Comparison of ENCODE assay signal across 10 cellular contexts in genomic region chr2:33034784-33035183, GRCh38.
DNase-seq lines count a peak whose midpoint lies in the region; ATAC-seq and TF ChIP-seq lines count a peak whose summit lies in the region.
"Had no signal": no experiment of that assay in that cellular context is flagged by ENCODE, and none has a peak within 500 bp of the region (broad histone marks: within the 10 kb centered on the region; RNA-seq: fewer than 3 reads in every experiment).

No MANE protein-coding gene starts in this region.

- TF ChIP-seq CTCF in BE2C (IDR thresholded peaks at IDR 0.05; ENCODE audit: low read depth, low read length), result 0 out of 2 replicates have a peak, but pooled peaks have one; percentile 1
- peak; percentile 39 to 85 (median 68) for TF ChIP-seq CTCF in dorsolateral prefrontal cortex (IDR thresholded peaks at IDR 0.05 in 54 of 56, conservative IDR thresholded peaks at IDR 0.05 in 2 of 56; ENCODE audit: low read depth in 1 of 56, partially characterized antibody in 56 of 56)
- no peak for TF ChIP-seq CTCF in CD8-positive, alpha-beta T cell (IDR thresholded peaks at IDR 0.05)

- H3K9me3 Mint-ChIP-seq in activated CD4-positive, alpha-beta memory T cell treated with anti-CD3 and anti-CD28 coated beads, Interleukin-2, amount 10 ng/mL, durations not matched to agents 7 days and 5 days, result no peaks in the 10 kb centered on the region
- H3K9me3 Mint-ChIP-seq in CD8-positive, alpha-beta T cell, result no peaks in the 10 kb centered on the region
- H3K9me3 Mint-ChIP-seq: activated B cell treated with CpG ODN at 0.5 μM for 24 hours; stimulated activated memory B cell treated with anti-CD40 and anti-IgM and Interleukin-4, amounts not matched to agents 10 μg/mL and 1 μg/mL and 100 μg/mL, for 72 hours had no signal

- intact Hi-C loops in dorsolateral prefrontal cortex (cut with DNase I), result loop anchor here (2.0 to 10.0 kb wide), 9 partner anchors 87 to 553 kb away; partner anchors contain the start of gene LTBP1 (in 1 of the 2)
- intact Hi-C loops in CD8-positive, alpha-beta T cell (cut with DNase I, micrococcal nuclease), result no loop called here

- H3K4me3 ChIP-seq in BE2C (ENCODE audit: low read depth, low read length) (no peak overlapping the region), dorsolateral prefrontal cortex (peak overlapping the region in 56 of 59 donors; percentile 9 to 68 (median 39))
- no peak overlapping the region for H3K4me3 ChIP-seq in CD8-positive, alpha-beta T cell (ENCODE audit: low read depth, low read length)

- H3K4me1 Mint-ChIP-seq in activated CD4-positive, alpha-beta memory T cell treated with anti-CD3 and anti-CD28 coated beads, Interleukin-2, amount 10 ng/mL, durations not matched to agents 7 days and 5 days, result no peaks in the 10 kb centered on the region
- no peaks in the 10 kb centered on the region for H3K4me1 Mint-ChIP-seq in CD8-positive, alpha-beta T cell (ENCODE audit: low read depth)
- H3K4me1 Mint-ChIP-seq: activated B cell treated with CpG ODN at 0.5 μM for 24 hours; stimulated activated memory B cell treated with anti-CD40 and anti-IgM and Interleukin-4, amounts not matched to agents 10 μg/mL and 1 μg/mL and 100 μg/mL, for 72 hours had no signal

- peaks cover 12% of the 10 kb centered on the region for H3K27me3 Mint-ChIP-seq in activated CD4-positive, alpha-beta memory T cell treated with anti-CD3 and anti-CD28 coated beads, Interleukin-2, amount 10 ng/mL, durations not matched to agents 7 days and 5 days
- H3K27me3 Mint-ChIP-seq in CD8-positive, alpha-beta T cell (ENCODE audit: low read depth), result peaks cover 5% of the 10 kb centered on the region
- H3K27me3 Mint-ChIP-seq: activated B cell treated with CpG ODN at 0.5 μM for 24 hours had no signal

- H3K4me3 Mint-ChIP-seq in activated CD4-positive, alpha-beta memory T cell treated with anti-CD3 and anti-CD28 coated beads, Interleukin-2, amount 10 ng/mL, durations not matched to agents 7 days and 5 days, result no peak overlapping the region
- no peak overlapping the region for H3K4me3 Mint-ChIP-seq in CD8-positive, alpha-beta T cell
- H3K4me3 Mint-ChIP-seq: activated B cell treated with CpG ODN at 0.5 μM for 24 hours; stimulated activated memory B cell treated with anti-CD40 and anti-IgM and Interleukin-4, amounts not matched to agents 10 μg/mL and 1 μg/mL and 100 μg/mL, for 72 hours had no signal

- CTCF ChIA-PET in activated CD4-positive, alpha-beta memory T cell treated with anti-CD3 and anti-CD28 coated beads, Interleukin-2, amount 10 ng/mL, durations not matched to agents 7 days and 5 days (lab: Charles Lee), result interaction anchor here (0.7 kb wide), 1 partner anchor 317 kb away, joined by 3 read pairs; no protein-coding TSS in a partner anchor
- CTCF ChIA-PET in CD8-positive, alpha-beta T cell (lab: Charles Lee), result no interaction called here

- H3K27me3 ChIP-seq in BE2C (no peaks in the 10 kb centered on the region), dorsolateral prefrontal cortex (no peaks in the 10 kb centered on the region)
- no peaks in the 10 kb centered on the region for H3K27me3 ChIP-seq in CD8-positive, alpha-beta T cell (ENCODE audit: insufficient read depth, low read length)

- ATAC-seq in CD8-positive, alpha-beta T cell, result no peak
- ATAC-seq: stimulated activated memory B cell treated with anti-CD40 and anti-IgM and Interleukin-4, amounts not matched to agents 10 μg/mL and 1 μg/mL and 100 μg/mL, for 72 hours had no signal

- no peak overlapping the region for H3K27ac Mint-ChIP-seq in activated CD4-positive, alpha-beta memory T cell treated with anti-CD3 and anti-CD28 coated beads, Interleukin-2, amount 10 ng/mL, durations not matched to agents 7 days and 5 days
- H3K27ac Mint-ChIP-seq in CD8-positive, alpha-beta T cell, result no peak overlapping the region
- H3K27ac Mint-ChIP-seq: activated B cell treated with CpG ODN at 0.5 μM for 24 hours; stimulated activated memory B cell treated with anti-CD40 and anti-IgM and Interleukin-4, amounts not matched to agents 10 μg/mL and 1 μg/mL and 100 μg/mL, for 72 hours had no signal

- no peaks in the 10 kb centered on the region for H3K9me3 ChIP-seq in BE2C
- no peaks in the 10 kb centered on the region for H3K9me3 ChIP-seq in CD8-positive, alpha-beta T cell (ENCODE audit: low read length)

- peak overlapping the region in 1 of 59 donors; percentile 6 for H3K27ac ChIP-seq in dorsolateral prefrontal cortex
- no peak overlapping the region for H3K27ac ChIP-seq in CD8-positive, alpha-beta T cell (ENCODE audit: low read depth, low read length)

- peaks cover 22% of the 10 kb centered on the region for H3K4me1 ChIP-seq in BE2C
- H3K4me1 ChIP-seq in CD8-positive, alpha-beta T cell (ENCODE audit: insufficient read depth, low read length), result no peaks in the 10 kb centered on the region

- H3K36me3 Mint-ChIP-seq in activated CD4-positive, alpha-beta memory T cell treated with anti-CD3 and anti-CD28 coated beads, Interleukin-2, amount 10 ng/mL, durations not matched to agents 7 days and 5 days (ENCODE audit: low read depth), result no peaks in the 10 kb centered on the region
- H3K36me3 Mint-ChIP-seq in CD8-positive, alpha-beta T cell, result no peaks in the 10 kb centered on the region
- H3K36me3 Mint-ChIP-seq: stimulated activated memory B cell treated with anti-CD40 and anti-IgM and Interleukin-4, amounts not matched to agents 10 μg/mL and 1 μg/mL and 100 μg/mL, for 72 hours had no signal

- DNase-seq in BE2C, result no peak
- peak; percentile 65 to 82 for DNase-seq in NCI-H446 (lab: John Stamatoyannopoulos, UW)
- peak in 1 of 10 donors; percentile 14 for DNase-seq in dorsolateral prefrontal cortex
- peak; percentile 48 for DNase-seq in myocyte (ENCODE audit: low read depth)
- DNase-seq in mucosa of gallbladder (ENCODE audit: low spot score), result no peak
- no peak for DNase-seq in activated CD4-positive, alpha-beta memory T cell treated with anti-CD3 and anti-CD28 coated beads, Interleukin-2, amount 10 ng/mL, durations not matched to agents 7 days and 5 days
- DNase-seq in SK-N-DZ (ENCODE audit: low spot score), result no peak
- DNase-seq in CD8-positive, alpha-beta T cell, result no peak
- DNase-seq: activated B cell treated with CpG ODN at 0.5 μM for 24 hours had no signal

- no peaks in the 10 kb centered on the region for H3K36me3 ChIP-seq in BE2C
- no peaks in the 10 kb centered on the region for H3K36me3 ChIP-seq in CD8-positive, alpha-beta T cell (ENCODE audit: insufficient read depth, low read length)

- POLR2A ChIA-PET in activated CD4-positive, alpha-beta memory T cell treated with anti-CD3 and anti-CD28 coated beads, Interleukin-2, amount 10 ng/mL, durations not matched to agents 7 days and 5 days (lab: Charles Lee), result no interaction called here
- POLR2A ChIA-PET in CD8-positive, alpha-beta T cell (lab: Charles Lee), result no interaction called here

Comparison
In these comparisons a context has a peak if more than half of its experiments do, and no peak if none do; other contexts are left out.
1. DNase-seq: peak in NCI-H446 (2 of 2) and myocyte (single experiment); none in BE2C (single experiment), mucosa of gallbladder (single experiment), activated CD4-positive, alpha-beta memory T cell treated with anti-CD3 and anti-CD28 coated beads, Interleukin-2, amount 10 ng/mL, durations not matched to agents 7 days and 5 days (single experiment), SK-N-DZ (single experiment) and CD8-positive, alpha-beta T cell (0 of 7).
2. H3K4me3 ChIP-seq: peak in dorsolateral prefrontal cortex (56 of 59); none in BE2C (single experiment) and CD8-positive, alpha-beta T cell (single experiment).
3. intact Hi-C loops: an anchor here in dorsolateral prefrontal cortex (2.0 to 10.0 kb wide); none called in CD8-positive, alpha-beta T cell.